ENCODE assay signal across 28 cellular contexts in genomic region chr2:239667431-239667985, GRCh38.
"Had no signal": no experiment of that assay in that cellular context is flagged by ENCODE, and none has a peak within 500 bp of the region (broad histone marks: within the 10 kb centered on the region; RNA-seq: fewer than 3 reads in every experiment).

No MANE protein-coding gene starts in this region.

- H3K27me3 ChIP-seq: neural progenitor cell, ovary, uterus had no signal

- H3K9ac ChIP-seq: neural progenitor cell had no signal

- H3K27ac ChIP-seq: left ventricle myocardium inferior, neural progenitor cell, neutrophil, ovary, prostate gland, spleen, stomach, thoracic aorta, tibial artery, uterus had no signal

- H3K4me1 ChIP-seq: neural progenitor cell, prostate gland, spleen, tibial artery, uterus had no signal

- ATAC-seq: left colon; natural killer cell; right cardiac atrium; stimulated activated naive B cell treated with anti-CD40 and anti-IgM and Interleukin-4, amounts not matched to agents 10 μg/mL and 1 μg/mL and 100 μg/mL, for 72 hours; stimulated activated naive CD8-positive, alpha-beta T cell treated with anti-CD3 and anti-CD28 coated beads, Interleukin-15, Interleukin-2, amounts not matched to agents 100 U/mL and 50 U/mL, for 24 hours had no signal

- DNase-seq: hypothalamus; immature natural killer cell; kidney; left colon; left ventricle myocardium inferior; mesendoderm; naive B cell; natural killer cell; nephron progenitor cell; occipital lobe; ovary; retina; right cardiac atrium; small intestine; spleen; stimulated activated CD4-positive, alpha-beta T cell treated with anti-CD3 and anti-CD28 coated beads, Interleukin-4, amount 100 ng/mL, for 24 hours; stimulated activated naive B cell treated with anti-CD40 and anti-IgM and Interleukin-4, amounts not matched to agents 10 μg/mL and 1 μg/mL and 100 μg/mL, for 72 hours; stimulated activated naive CD8-positive, alpha-beta T cell treated with anti-CD3 and anti-CD28 coated beads, Interleukin-15, Interleukin-2, amounts not matched to agents 100 U/mL and 50 U/mL, for 24 hours; stomach; trophoblast cell; uterus had no signal

- H3K9me3 ChIP-seq: left ventricle myocardium inferior, neutrophil, ovary, prostate gland, spleen, stomach, thoracic aorta, tibial artery, uterus had no signal

- H3K4me2 ChIP-seq: neural progenitor cell had no signal

- H3K4me3 ChIP-seq: left ventricle myocardium inferior, lung, neural progenitor cell, ovary, prostate gland, spleen, stomach, thoracic aorta, tibial artery, uterus had no signal

- FAIRE-seq: islet of Langerhans, kidney, small intestine had no signal

- H3K36me3 ChIP-seq: left ventricle myocardium inferior, neural progenitor cell, neutrophil, ovary, prostate gland, spleen, stomach, thoracic aorta, tibial artery, uterus had no signal

- H2AFZ ChIP-seq: neural progenitor cell had no signal
